In the genomic region with DNA sequence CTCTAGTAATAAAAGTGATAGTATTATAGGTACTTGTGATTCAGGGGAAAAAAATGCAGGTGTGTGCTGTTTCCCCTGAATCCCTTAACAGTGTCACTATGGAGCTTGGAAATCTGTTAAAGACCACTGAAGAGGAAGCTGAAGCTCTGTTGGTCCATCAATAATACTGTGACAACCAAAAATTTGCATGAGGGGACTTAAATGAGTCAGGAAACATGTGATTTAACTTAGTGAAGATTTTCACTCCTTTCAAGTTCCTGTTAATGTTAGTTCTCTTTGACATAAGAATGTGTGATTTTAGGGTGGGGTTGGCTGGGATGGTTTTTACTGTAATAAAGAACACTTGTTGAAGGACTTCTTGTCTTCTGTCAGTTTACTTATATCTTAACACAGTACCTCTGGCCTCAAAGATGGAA, we compare ENCODE assay signal across 9 cellular contexts. TPM values are rescaled to one million over a fixed set of nuclear protein-coding genes. Genes with fewer than 3 reads are reported as not detected.
DNase-seq lines count a peak whose midpoint lies in the region; ATAC-seq and TF ChIP-seq lines count a peak whose summit lies in the region.
"Had no signal": no experiment of that assay in that cellular context is flagged by ENCODE, and none has a peak within 500 bp of the region (broad histone marks: within the 10 kb centered on the region; RNA-seq: fewer than 3 reads in every experiment).

No MANE protein-coding gene starts in this region.

- TF ChIP-seq POLR2A in GM19099 (IDR thresholded peaks at IDR 0.05; ENCODE audit: extremely low read depth, insufficient read length, low read depth) (peak; percentile 33), gastrocnemius medialis (IDR thresholded peaks at IDR 0.05) (no peak)

- no peaks in the 10 kb centered on the region for H3K9me3 Mint-ChIP-seq in CD8-positive, alpha-beta T cell
- peaks cover 7% of the 10 kb centered on the region for H3K9me3 Mint-ChIP-seq in activated T-helper 17 cell treated with anti-CD3 and anti-CD28 coated beads, Interleukin-2, amount 50 U/mL, for 72 hours

- peak overlapping the region; percentile 89 for H3K27ac Mint-ChIP-seq in CD8-positive, alpha-beta T cell
- peak overlapping the region; percentile 92 for H3K27ac Mint-ChIP-seq in activated T-helper 17 cell treated with anti-CD3 and anti-CD28 coated beads, Interleukin-2, amount 50 U/mL, for 72 hours

- CTCF ChIA-PET in CD8-positive, alpha-beta T cell (lab: Charles Lee), result interaction anchor here (0.6 to 6.1 kb wide), 6 partner anchors 39 to 175 kb away, joined by 3 to 114 read pairs (median 3); no protein-coding TSS in a partner anchor

- no peaks in the 10 kb centered on the region for H3K36me3 Mint-ChIP-seq in CD8-positive, alpha-beta T cell
- no peaks in the 10 kb centered on the region for H3K36me3 Mint-ChIP-seq in activated T-helper 17 cell treated with anti-CD3 and anti-CD28 coated beads, Interleukin-2, amount 50 U/mL, for 72 hours (ENCODE audit: low read depth)

- H3K9me3 ChIP-seq in CD8-positive, alpha-beta T cell (ENCODE audit: low read length), result no peaks in the 10 kb centered on the region
- H3K9me3 ChIP-seq in gastrocnemius medialis (no peaks in the 10 kb centered on the region), HAP-1 (no peaks in the 10 kb centered on the region)

- DNase-seq in CD8-positive, alpha-beta T cell, result no peak
- no peak for DNase-seq in gastrocnemius medialis
- DNase-seq in cerebellar nuclear complex (lab: John Stamatoyannopoulos, UW), result no peak
- DNase-seq in HAP-1 (ENCODE audit: low spot score in 2 of 2), result no peak
- no peak for DNase-seq in stimulated activated CD4-positive, alpha-beta T cell treated with anti-CD3 and anti-CD28 coated beads, Interleukin-2, amount 100 ng/mL, for 48 hours

- H3K27ac ChIP-seq in CD8-positive, alpha-beta T cell (ENCODE audit: low read depth, low read length), result peak overlapping the region; percentile 37
- no peak overlapping the region for H3K27ac ChIP-seq in gastrocnemius medialis

- POLR2A ChIA-PET in CD8-positive, alpha-beta T cell (lab: Charles Lee), result interaction anchor here (1.8 kb wide), 1 partner anchor 36 kb away, joined by 5 read pairs; no protein-coding TSS in a partner anchor

- no peaks in the 10 kb centered on the region for H3K27me3 ChIP-seq in CD8-positive, alpha-beta T cell (ENCODE audit: insufficient read depth, low read length)
- H3K27me3 ChIP-seq in gastrocnemius medialis (no peaks in the 10 kb centered on the region), HAP-1 (ENCODE audit: low read depth) (no peaks in the 10 kb centered on the region; the same call in 1 of the 2 replicates)

- in situ Hi-C loops in gastrocnemius medialis (cut with MboI; ENCODE audit: low sequenced_read_pairs in 4 of 4), result no loop called here
- in situ Hi-C loops in HAP-1 (cut with MboI; ENCODE audit: low sequenced_read_pairs), result no loop called here

- H3K4me3 Mint-ChIP-seq in CD8-positive, alpha-beta T cell, result peak overlapping the region; percentile 24
- peak overlapping the region; percentile 72 for H3K4me3 Mint-ChIP-seq in activated T-helper 17 cell treated with anti-CD3 and anti-CD28 coated beads, Interleukin-2, amount 50 U/mL, for 72 hours

- H3K4me1 Mint-ChIP-seq in CD8-positive, alpha-beta T cell (ENCODE audit: low read depth), result peaks cover 76% of the 10 kb centered on the region
- H3K4me1 Mint-ChIP-seq in activated T-helper 17 cell treated with anti-CD3 and anti-CD28 coated beads, Interleukin-2, amount 50 U/mL, for 72 hours, result peaks cover 52% of the 10 kb centered on the region

- no peaks in the 10 kb centered on the region for H3K27me3 Mint-ChIP-seq in CD8-positive, alpha-beta T cell (ENCODE audit: low read depth)
- no peaks in the 10 kb centered on the region for H3K27me3 Mint-ChIP-seq in activated T-helper 17 cell treated with anti-CD3 and anti-CD28 coated beads, Interleukin-2, amount 50 U/mL, for 72 hours

- no peak for TF ChIP-seq CTCF in CD8-positive, alpha-beta T cell (IDR thresholded peaks at IDR 0.05)
- no peak for TF ChIP-seq CTCF in gastrocnemius medialis (IDR thresholded peaks at IDR 0.05 in 4 of 5, conservative IDR thresholded peaks at IDR 0.05 in 1 of 5)

- peaks cover 66% of the 10 kb centered on the region for H3K4me1 ChIP-seq in CD8-positive, alpha-beta T cell (ENCODE audit: insufficient read depth, low read length)
- H3K4me1 ChIP-seq in gastrocnemius medialis, result no peaks in the 10 kb centered on the region
- no peaks in the 10 kb centered on the region for H3K4me1 ChIP-seq in HAP-1

- no peak overlapping the region for H3K4me3 ChIP-seq in CD8-positive, alpha-beta T cell (ENCODE audit: low read depth, low read length)
- H3K4me3 ChIP-seq in gastrocnemius medialis (no peak overlapping the region), HAP-1 (no peak overlapping the region)
- H3K4me3 ChIP-seq: skin epidermis had no signal

- H3K36me3 ChIP-seq in CD8-positive, alpha-beta T cell (ENCODE audit: insufficient read depth, low read length), result no peaks in the 10 kb centered on the region
- no peaks in the 10 kb centered on the region for H3K36me3 ChIP-seq in gastrocnemius medialis
- H3K36me3 ChIP-seq in HAP-1 (replicated peaks), result no peaks in the 10 kb centered on the region

- intact Hi-C loops in CD8-positive, alpha-beta T cell (cut with DNase I, micrococcal nuclease), result loop anchor here in 1 of 2 experiments (5.0 kb wide), 1 partner anchor 90 kb away; the partner anchor contains the start of gene SLAMF6
- intact Hi-C loops in gastrocnemius medialis (cut with DNase I; ENCODE audit: low total_unique reads), result no loop called here

- ATAC-seq in CD8-positive, alpha-beta T cell, result peak; percentile 48
- peak; percentile 50 for ATAC-seq in HG03108 (IDR thresholded peaks at IDR 0.05; ENCODE audit: unreplicated experiment)
- ATAC-seq in activated T-helper 17 cell treated with anti-CD3 and anti-CD28 coated beads, Interleukin-2, amount 50 U/mL, for 72 hours (replicated peaks), result peak; percentile 58
- no peak for ATAC-seq in gastrocnemius medialis

RNA-seq across cellular contexts. Expression of gene VANGL2, which starts 32.0 kb away (rescaled TPM):
- not detected for total RNA-seq in CD8-positive, alpha-beta T cell
- total RNA-seq in activated T-helper 17 cell treated with anti-CD3 and anti-CD28 coated beads, Interleukin-2, amount 50 U/mL, for 72 hours, result not detected
- total RNA-seq in gastrocnemius medialis, result 1 to 10 TPM in 1 of 4 donors, under 1 TPM in 2, not detected in 1; 0.26 to 1.2 (median 0.78) TPM

Comparison
In these comparisons a context has a peak if more than half of its experiments do, and no peak if none do; other contexts are left out.
1. ATAC-seq: peak in CD8-positive, alpha-beta T cell (single experiment), HG03108 (single experiment) and activated T-helper 17 cell treated with anti-CD3 and anti-CD28 coated beads, Interleukin-2, amount 50 U/mL, for 72 hours (single experiment); none in gastrocnemius medialis (0 of 2).